ENCODE assay signal across 12 cellular contexts in genomic region chr7:129041142-129041928, GRCh38. TPM values are rescaled to one million over a fixed set of nuclear protein-coding genes. Genes with fewer than 3 reads are reported as not detected.
DNase-seq lines count a peak whose midpoint lies in the region; ATAC-seq and TF ChIP-seq lines count a peak whose summit lies in the region.
"Had no signal": no experiment of that assay in that cellular context is flagged by ENCODE, and none has a peak within 500 bp of the region (broad histone marks: within the 10 kb centered on the region; RNA-seq: fewer than 3 reads in every experiment).

No MANE protein-coding gene starts in this region.

- no peaks in the 10 kb centered on the region for H3K27me3 Mint-ChIP-seq in activated CD4-positive, alpha-beta T cell treated with anti-CD3 and anti-CD28 coated beads for 36 hours
- H3K27me3 Mint-ChIP-seq in H9 (ENCODE audit: low read depth): no peaks in the 10 kb centered on the region
- H3K27me3 Mint-ChIP-seq in activated T-helper 1 cell treated with anti-CD3 and anti-CD28 coated beads, Interleukin-12 subunit alpha, Interleukin-12 subunit beta, Interleukin-2, Interleukin-4 antibody, amounts not matched to agents 30 ng/mL and 10 ng/mL and 1 ng/mL, durations not matched to agents 14 hours and 24 hours and 36 hours (ENCODE audit: insufficient read depth): no peaks in the 10 kb centered on the region
- H3K27me3 Mint-ChIP-seq in natural killer cell (ENCODE audit: low read depth in 2 of 2): no peaks in the 10 kb centered on the region
- H3K27me3 Mint-ChIP-seq: dendritic cell treated with granulocyte-macrophage colony-stimulating factor and Interleukin-4, amounts not matched to agents 40 ng/mL and 50 ng/mL, for 4 days had no signal

- no peak overlapping the region for H3K23ac ChIP-seq in H9 (ENCODE audit: insufficient read length, low read depth, low read length)

- H3K9me3 Mint-ChIP-seq in activated CD4-positive, alpha-beta T cell treated with anti-CD3 and anti-CD28 coated beads for 36 hours (ENCODE audit: low read depth): no peaks in the 10 kb centered on the region
- H3K9me3 Mint-ChIP-seq in H9: no peaks in the 10 kb centered on the region; a peak in 1 of 5 replicates
- no peaks in the 10 kb centered on the region for H3K9me3 Mint-ChIP-seq in activated T-helper 1 cell treated with anti-CD3 and anti-CD28 coated beads, Interleukin-12 subunit alpha, Interleukin-12 subunit beta, Interleukin-2, Interleukin-4 antibody, amounts not matched to agents 30 ng/mL and 10 ng/mL and 1 ng/mL, durations not matched to agents 14 hours and 24 hours and 36 hours
- no peaks in the 10 kb centered on the region for H3K9me3 Mint-ChIP-seq in natural killer cell
- H3K9me3 Mint-ChIP-seq: dendritic cell treated with granulocyte-macrophage colony-stimulating factor and Interleukin-4, amounts not matched to agents 40 ng/mL and 50 ng/mL, for 4 days had no signal

- peaks cover 38% of the 10 kb centered on the region for H3K36me3 Mint-ChIP-seq in activated CD4-positive, alpha-beta T cell treated with anti-CD3 and anti-CD28 coated beads for 36 hours (ENCODE audit: low read depth)
- H3K36me3 Mint-ChIP-seq in H9 (ENCODE audit: insufficient read depth in 1 of 3, low read depth in 3 of 3) (peaks cover 16 to 26% (median 22%) of the 10 kb centered on the region in 3 experiments; a peak in 6 of 7 replicates), natural killer cell (peaks cover 17% of the 10 kb centered on the region)
- peaks cover 29% of the 10 kb centered on the region for H3K36me3 Mint-ChIP-seq in activated T-helper 1 cell treated with anti-CD3 and anti-CD28 coated beads, Interleukin-12 subunit alpha, Interleukin-12 subunit beta, Interleukin-2, Interleukin-4 antibody, amounts not matched to agents 30 ng/mL and 10 ng/mL and 1 ng/mL, durations not matched to agents 14 hours and 24 hours and 36 hours (ENCODE audit: low read depth)

- no peak overlapping the region for H3K4ac ChIP-seq in H9 (ENCODE audit: low read depth, low read length)

- no peak overlapping the region for H2BK120ac ChIP-seq in H9 (ENCODE audit: low read depth, low read length, poor library complexity, severe bottlenecking)

- no peak overlapping the region for H4K91ac ChIP-seq in H9 (ENCODE audit: insufficient read length, low read depth, low read length)

- H2BK15ac ChIP-seq in H9 (ENCODE audit: low read depth, low read length): no peak overlapping the region

- H3K14ac ChIP-seq in H9 (ENCODE audit: insufficient read depth, low read length): no peak overlapping the region

- no peak overlapping the region for H3K18ac ChIP-seq in H9 (ENCODE audit: insufficient read length, low read depth, low read length)

- peak; percentile 83 for ATAC-seq in activated CD4-positive, alpha-beta T cell treated with anti-CD3 and anti-CD28 coated beads for 36 hours
- ATAC-seq in natural killer cell (no peak), GM19467 (IDR thresholded peaks at IDR 0.05; ENCODE audit: unreplicated experiment) (no peak), HG03457 (IDR thresholded peaks at IDR 0.05; ENCODE audit: unreplicated experiment) (no peak)
- ATAC-seq: gastrocnemius medialis had no signal

- no peaks in the 10 kb centered on the region for H3K9me3 ChIP-seq in H9 (ENCODE audit: control insufficient read depth, low read depth, low read length)
- H3K9me3 ChIP-seq: gastrocnemius medialis, tibial nerve had no signal

- no peak overlapping the region for H3T11ph ChIP-seq in H9 (ENCODE audit: low read length)

- H2AFZ ChIP-seq in H9 (ENCODE audit: low read length): no peak overlapping the region

- no CpG with 5 or more reads among the region's 2 CpGs for WGBS in H9 (ENCODE audit: extremely low coverage, insufficient read length, low lambda C conversion rate)

- H3K4me1 ChIP-seq in H9 (ENCODE audit: insufficient read depth, low read length): no peaks in the 10 kb centered on the region; the same call in 1 of the 2 replicates

- H2BK12ac ChIP-seq in H9 (ENCODE audit: insufficient read length, low read depth, low read length): no peak overlapping the region

- intact Hi-C loops in activated CD4-positive, alpha-beta T cell treated with anti-CD3 and anti-CD28 coated beads for 36 hours (cut with DNase I, micrococcal nuclease): no loop called here
- intact Hi-C loops in activated T-helper 1 cell treated with anti-CD3 and anti-CD28 coated beads, Interleukin-12 subunit alpha, Interleukin-12 subunit beta, Interleukin-2, Interleukin-4 antibody, amounts not matched to agents 30 ng/mL and 10 ng/mL and 1 ng/mL, durations not matched to agents 14 hours and 24 hours and 36 hours (cut with micrococcal nuclease): loop anchor here (1.0 kb wide), 1 partner anchor 13 kb away; no protein-coding TSS in a partner anchor
- intact Hi-C loops in natural killer cell (cut with micrococcal nuclease): no loop called here

- no peak overlapping the region for H2AK5ac ChIP-seq in H9 (ENCODE audit: insufficient read length, low read length)

- H3K56ac ChIP-seq in H9 (ENCODE audit: insufficient read length, low read depth, low read length): no peak overlapping the region

- no peak for TF ChIP-seq CTCF in H9 (conservative IDR thresholded peaks at IDR 0.05)
- no peak for TF ChIP-seq CTCF in natural killer cell (IDR thresholded peaks at IDR 0.05)

- no peak overlapping the region for H3K4me2 ChIP-seq in H9 (ENCODE audit: insufficient read depth, insufficient read length, low read length)

- no peak overlapping the region for H3K9ac ChIP-seq in H9 (ENCODE audit: extremely low read depth, insufficient read length, low read length)

- no peak overlapping the region for H3K27ac ChIP-seq in H9 (ENCODE audit: insufficient read length, low read depth, low read length)
- H3K27ac ChIP-seq: gastrocnemius medialis, tibial nerve had no signal

- no peak overlapping the region for H2BK20ac ChIP-seq in H9 (ENCODE audit: low read depth, low read length, poor library complexity, severe bottlenecking)

- no peak overlapping the region for H2BK5ac ChIP-seq in H9 (ENCODE audit: insufficient read length, low read length)

- POLR2A ChIA-PET in activated CD4-positive, alpha-beta T cell treated with anti-CD3 and anti-CD28 coated beads for 36 hours (lab: Charles Lee): no interaction called here

- H3K79me2 ChIP-seq in H9 (ENCODE audit: insufficient read depth, low read length): peaks cover 22% of the 10 kb centered on the region; the same call in 1 of the 2 replicates

- no peak overlapping the region for H4K5ac ChIP-seq in H9 (ENCODE audit: insufficient read length, low read depth, low read length)

- no peaks in the 10 kb centered on the region for H4K20me1 ChIP-seq in H9 (ENCODE audit: control insufficient read depth, insufficient read depth, insufficient read length)

- no peak overlapping the region for H4K8ac ChIP-seq in H9 (replicated peaks; ENCODE audit: insufficient read length, low read depth, low read length)

- CTCF ChIA-PET in activated CD4-positive, alpha-beta T cell treated with anti-CD3 and anti-CD28 coated beads for 36 hours (lab: Charles Lee): interaction anchor here (0.7 to 0.8 kb wide), 2 partner anchors 39 to 49 kb away, joined by 3 read pairs; no protein-coding TSS in a partner anchor

- H3K23me2 ChIP-seq in H9 (ENCODE audit: insufficient read length, low read depth, low read length, poor library complexity, severe bottlenecking): no peaks in the 10 kb centered on the region

- no peaks in the 10 kb centered on the region for H3K27me3 ChIP-seq in H9 (ENCODE audit: insufficient read depth, low read length)
- H3K27me3 ChIP-seq: gastrocnemius medialis, tibial nerve had no signal

- H3K4me1 Mint-ChIP-seq in activated CD4-positive, alpha-beta T cell treated with anti-CD3 and anti-CD28 coated beads for 36 hours: peaks cover 61% of the 10 kb centered on the region
- H3K4me1 Mint-ChIP-seq in H9 (peaks cover 41 to 54% of the 10 kb centered on the region in 2 experiments), natural killer cell (peaks cover 72 to 87% of the 10 kb centered on the region in 2 donors)
- H3K4me1 Mint-ChIP-seq in activated T-helper 1 cell treated with anti-CD3 and anti-CD28 coated beads, Interleukin-12 subunit alpha, Interleukin-12 subunit beta, Interleukin-2, Interleukin-4 antibody, amounts not matched to agents 30 ng/mL and 10 ng/mL and 1 ng/mL, durations not matched to agents 14 hours and 24 hours and 36 hours (ENCODE audit: low read depth): peaks cover 45% of the 10 kb centered on the region

- DNase-seq in activated CD4-positive, alpha-beta T cell treated with anti-CD3 and anti-CD28 coated beads for 36 hours: peak; percentile 35
- DNase-seq in activated CD4-positive, alpha-beta T cell treated with anti-CD3 and anti-CD28 coated beads for 1 hour: no peak
- DNase-seq in H9: no peak
- DNase-seq in activated T-helper 1 cell treated with anti-CD3 and anti-CD28 coated beads, Interleukin-12 subunit alpha, Interleukin-12 subunit beta, Interleukin-2, Interleukin-4 antibody, amounts not matched to agents 30 ng/mL and 10 ng/mL and 1 ng/mL, durations not matched to agents 14 hours and 24 hours and 36 hours (ENCODE audit: low spot score): no peak
- no peak for DNase-seq in natural killer cell
- no peak for DNase-seq in MV-4-11 (lab: John Stamatoyannopoulos, UW)
- DNase-seq: activated effector memory CD4-positive, alpha-beta T cell treated with Interleukin-2 at 50 U/mL for 16 hours; gastrocnemius medialis had no signal

- H3K4me3 Mint-ChIP-seq in activated CD4-positive, alpha-beta T cell treated with anti-CD3 and anti-CD28 coated beads for 36 hours: no peak overlapping the region
- H3K4me3 Mint-ChIP-seq in H9 (no peak overlapping the region; a peak in 1 of 5 replicates), natural killer cell (no peak overlapping the region)
- H3K4me3 Mint-ChIP-seq in activated T-helper 1 cell treated with anti-CD3 and anti-CD28 coated beads, Interleukin-12 subunit alpha, Interleukin-12 subunit beta, Interleukin-2, Interleukin-4 antibody, amounts not matched to agents 30 ng/mL and 10 ng/mL and 1 ng/mL, durations not matched to agents 14 hours and 24 hours and 36 hours: no peak overlapping the region
- H3K4me3 Mint-ChIP-seq: dendritic cell treated with granulocyte-macrophage colony-stimulating factor and Interleukin-4, amounts not matched to agents 40 ng/mL and 50 ng/mL, for 4 days had no signal

- peaks cover 5% of the 10 kb centered on the region for H3K79me1 ChIP-seq in H9 (ENCODE audit: insufficient read depth, low read depth, low read length, poor library complexity, severe bottlenecking)

- H3K27ac Mint-ChIP-seq in activated CD4-positive, alpha-beta T cell treated with anti-CD3 and anti-CD28 coated beads for 36 hours: peak overlapping the region; percentile 21
- H3K27ac Mint-ChIP-seq in H9 (peak overlapping the region in 2 of 3 experiments; percentile 7 to 96; a peak in 3 of 7 replicates), natural killer cell (peak overlapping the region; percentile 23 to 46)
- H3K27ac Mint-ChIP-seq in activated T-helper 1 cell treated with anti-CD3 and anti-CD28 coated beads, Interleukin-12 subunit alpha, Interleukin-12 subunit beta, Interleukin-2, Interleukin-4 antibody, amounts not matched to agents 30 ng/mL and 10 ng/mL and 1 ng/mL, durations not matched to agents 14 hours and 24 hours and 36 hours: peak overlapping the region; percentile 53
- H3K27ac Mint-ChIP-seq: dendritic cell treated with granulocyte-macrophage colony-stimulating factor and Interleukin-4, amounts not matched to agents 40 ng/mL and 50 ng/mL, for 4 days had no signal

RNA-seq across cellular contexts. Expression of gene TNPO3, which starts 13.6 kb away (rescaled TPM):
- 10 to 100 TPM; 57.7 to 60.5 TPM for total RNA-seq in activated CD4-positive, alpha-beta T cell treated with anti-CD3 and anti-CD28 coated beads for 36 hours
- 88.3 and 90.1 TPM in 2 replicates for total RNA-seq in H9 (2021)
- total RNA-seq in activated T-helper 1 cell treated with anti-CD3 and anti-CD28 coated beads, Interleukin-12 subunit alpha, Interleukin-12 subunit beta, Interleukin-2, Interleukin-4 antibody, amounts not matched to agents 30 ng/mL and 10 ng/mL and 1 ng/mL, durations not matched to agents 14 hours and 24 hours and 36 hours: 52.8 and 53.2 TPM in 2 replicates
- 10 to 100 TPM; 33.9 to 41.1 (median 37.9) TPM for total RNA-seq in natural killer cell
